20 cellular contexts compared by ENCODE assay signal in genomic region chr1:168116327-168116799, GRCh38. TPM values are rescaled to one million over a fixed set of nuclear protein-coding genes. Genes with fewer than 3 reads are reported as not detected.
DNase-seq lines count a peak whose midpoint lies in the region; ATAC-seq, FAIRE-seq and TF ChIP-seq lines count a peak whose summit lies in the region.
"Had no signal": no experiment of that assay in that cellular context is flagged by ENCODE, and none has a peak within 500 bp of the region (broad histone marks: within the 10 kb centered on the region; RNA-seq: fewer than 3 reads in every experiment).

No MANE protein-coding gene starts in this region.

- H3K4me1 ChIP-seq in colonic mucosa (peaks cover 3% of the 10 kb centered on the region), pancreas (peaks cover 15 to 21% (median 15%) of the 10 kb centered on the region in 3 donors)

- H3K9ac ChIP-seq in colonic mucosa (ENCODE audit: low read depth in 2 of 2, low read length in 2 of 2) = peak overlapping the region in 1 of 2 donors; percentile 13

- no peaks in the 10 kb centered on the region for H3K27me3 ChIP-seq in colonic mucosa
- H3K27me3 ChIP-seq in pancreas = no peaks in the 10 kb centered on the region
- H3K27me3 ChIP-seq: testis had no signal

- H3K36me3 ChIP-seq in colonic mucosa (no peaks in the 10 kb centered on the region), pancreas (no peaks in the 10 kb centered on the region)

- no peak overlapping the region for H3K27ac ChIP-seq in colonic mucosa
- H3K27ac ChIP-seq in pancreas = peak overlapping the region in 3 of 4 donors; percentile 16 to 75 (median 55)
- H3K27ac ChIP-seq: SK-N-MC, testis had no signal

- ATAC-seq in pancreas (peak; percentile 85 to 90 (median 89)), HG02970 (IDR thresholded peaks at IDR 0.05; ENCODE audit: low FRiP score, unreplicated experiment) (no peak)
- ATAC-seq: HCT116, PC-3 had no signal

- DNase-seq in NCI-H146 (lab: John Stamatoyannopoulos, UW) (peak; percentile 89), NCI-H345 treated with DMSO at 0.1 percent for 48 hours (lab: John Stamatoyannopoulos, UW; ENCODE audit: unreplicated experiment) (peak; percentile 9), colonic mucosa (peak; percentile 80), pancreas (peak; percentile 58 to 77 (median 65)), NCI-H2227 (lab: John Stamatoyannopoulos, UW; ENCODE audit: unreplicated experiment) (no peak), NCI-H774 (lab: John Stamatoyannopoulos, UW) (no peak), SIG-M5 treated with dmso at 0.1 percent for 504 hours (lab: John Stamatoyannopoulos, UW; ENCODE audit: unreplicated experiment) (no peak)
- DNase-seq: activated CD4-positive, alpha-beta T cell treated with anti-CD3 and anti-CD28 coated beads for 48 hours; activated CD8-positive, alpha-beta memory T cell treated with anti-CD3 and anti-CD28 coated beads, Interleukin-2, amount 50 U/mL, for 4 hours; activated gamma-delta T cell; COR-L47; head of caudate nucleus; mesenchymal stem cell; NCI-H1436; PC-3; testis had no signal

- no peaks in the 10 kb centered on the region for H3K9me3 ChIP-seq in colonic mucosa
- H3K9me3 ChIP-seq in pancreas = no peaks in the 10 kb centered on the region
- H3K9me3 ChIP-seq: testis had no signal

- intact Hi-C loops in colonic mucosa (cut with DNase I) (no loop called here), pancreas (cut with DNase I) (no loop called here)

- H3K4me3 ChIP-seq in colonic mucosa = no peak overlapping the region
- no peak overlapping the region for H3K4me3 ChIP-seq in pancreas
- H3K4me3 ChIP-seq: SK-N-MC, testis had no signal

- no peak for TF ChIP-seq CTCF in colonic mucosa (IDR thresholded peaks at IDR 0.05)
- no peak for TF ChIP-seq CTCF in pancreas (IDR thresholded peaks at IDR 0.05)

- 44 to 45% methylated on average over 6 of the region's 6 CpGs for WGBS in pancreas, 2 donors

- FAIRE-seq in pancreas (lab: Jason Lieb, UNC) = no peak
- FAIRE-seq: G401.6 had no signal

RNA-seq across cellular contexts. Expression of gene GPR161, which starts 20.4 kb away (rescaled TPM):
- 1 to 10 TPM; 2.5 to 3.2 TPM for total RNA-seq in colonic mucosa
- 1 to 10 TPM; 6.3 to 9.7 (median 9.3) TPM for total RNA-seq in pancreas
- 1 to 10 TPM; 2.5 to 3.6 TPM for polyA plus RNA-seq in pancreas

Comparison
In these comparisons a context has a peak if more than half of its experiments do, and no peak if none do; other contexts are left out.
1. DNase-seq: peak in NCI-H146 (single experiment), NCI-H345 treated with DMSO at 0.1 percent for 48 hours (single experiment), colonic mucosa (single experiment) and pancreas (6 of 6); none in NCI-H2227 (single experiment), NCI-H774 (single experiment) and SIG-M5 treated with dmso at 0.1 percent for 504 hours (single experiment).